Comparison of ENCODE assay signal across 1 cellular context in genomic region chr16:88753191-88753590, GRCh38.
TF ChIP-seq lines count a peak whose summit lies in the region.

No MANE protein-coding gene starts in this region.

TF ChIP-seq in WTC11, 78 proteins besides CTCF, POLR2A, EP300 and RAD21 (continued from another document):
- no peak for TF ChIP-seq E2F4 (CRISPR knock-in tag; IDR thresholded peaks at IDR 0.05; ENCODE audit: borderline replicate concordance, low read depth)
- no peak for TF ChIP-seq ZNF423 (CRISPR knock-in tag; IDR thresholded peaks at IDR 0.05)
- TF ChIP-seq SP1 (CRISPR knock-in tag; conservative IDR thresholded peaks at IDR 0.05), result no peak
- TF ChIP-seq ZNF232 (CRISPR knock-in tag; IDR thresholded peaks at IDR 0.05), result no peak
- no peak for TF ChIP-seq NR3C1 (CRISPR knock-in tag; conservative IDR thresholded peaks at IDR 0.05; ENCODE audit: low read depth)
- TF ChIP-seq FOXP1 (CRISPR knock-in tag; IDR thresholded peaks at IDR 0.05; ENCODE audit: borderline replicate concordance), result no peak
- TF ChIP-seq E2F5 (CRISPR knock-in tag; IDR thresholded peaks at IDR 0.05), result no peak
- no peak for TF ChIP-seq IRF2 (CRISPR knock-in tag; IDR thresholded peaks at IDR 0.05; ENCODE audit: borderline replicate concordance, low read depth)
- no peak for TF ChIP-seq CREB1 (CRISPR knock-in tag; IDR thresholded peaks at IDR 0.05)
- TF ChIP-seq ERG (CRISPR knock-in tag; IDR thresholded peaks at IDR 0.05), result no peak
